In genomic region chr4:54852061-54852460, GRCh38 we compare ENCODE assay signal across 20 cellular contexts.
DNase-seq lines count a peak whose midpoint lies in the region; ATAC-seq and TF ChIP-seq lines count a peak whose summit lies in the region.
"Had no signal": no experiment of that assay in that cellular context is flagged by ENCODE, and none has a peak within 500 bp of the region (broad histone marks: within the 10 kb centered on the region; RNA-seq: fewer than 3 reads in every experiment).

No MANE protein-coding gene starts in this region.

- H3K36me3 ChIP-seq in lower lobe of right lung, result no peaks in the 10 kb centered on the region
- H3K36me3 ChIP-seq: BE2C had no signal

- no peaks in the 10 kb centered on the region for H3K4me1 ChIP-seq in lower lobe of right lung
- H3K4me1 ChIP-seq: BE2C had no signal

- no peak for TF ChIP-seq CTCF in lower lobe of right lung (IDR thresholded peaks at IDR 0.05)

- DNase-seq in AG20443 (ENCODE audit: low spot score) (peak; percentile 32), caudate nucleus (lab: John Stamatoyannopoulos, UW) (peak in 38 of 61 donors; percentile 1 to 48 (median 13)), substantia nigra (lab: John Stamatoyannopoulos, UW) (peak in 25 of 49 donors; percentile 1 to 53 (median 14)), D341Med (ENCODE audit: low spot score) (no peak), lower lobe of right lung (no peak), 8988T (no peak)
- DNase-seq: BE2C, DMS79, IMR-90, NCI-H1092 treated with DMSO at 0.1 percent for 48 hours, NCI-H1436 treated with DMSO at 0.1 percent for 48 hours, NCI-H2029, NCI-H2227 treated with DMSO at 0.1 percent for 48 hours, NCI-H524, NCI-H82, Right ventricle myocardium superior had no signal

- H3K9me3 ChIP-seq in lower lobe of right lung, result no peaks in the 10 kb centered on the region
- H3K9me3 ChIP-seq: BE2C had no signal

- H3K27me3 ChIP-seq in layer of hippocampus (ENCODE audit: control insufficient read depth, insufficient read depth, low read length) (no peaks in the 10 kb centered on the region), lower lobe of right lung (ENCODE audit: low read depth) (no peaks in the 10 kb centered on the region)
- H3K27me3 ChIP-seq: BE2C had no signal

- no peak overlapping the region for H3K4me3 ChIP-seq in lower lobe of right lung
- H3K4me3 ChIP-seq: SK-N-MC had no signal

- intact Hi-C loops in lower lobe of right lung (cut with DNase I), result no loop called here

- H3K27ac ChIP-seq in caudate nucleus (ENCODE audit: low read depth, low read length), result peak overlapping the region; percentile 82
- H3K27ac ChIP-seq in layer of hippocampus (ENCODE audit: low read depth, low read length), result peak overlapping the region; percentile 21
- peak overlapping the region; percentile 56 for H3K27ac ChIP-seq in substantia nigra (ENCODE audit: low read depth, low read length, poor library complexity, severe bottlenecking)
- H3K27ac ChIP-seq in lower lobe of right lung, result no peak overlapping the region
- H3K27ac ChIP-seq: KMS-11, SK-N-MC had no signal

- ATAC-seq in lower lobe of right lung, result no peak
- ATAC-seq: HCT116 had no signal

Comparison
In these comparisons a context has a peak if more than half of its experiments do, and no peak if none do; other contexts are left out.
1. DNase-seq: peak in AG20443 (single experiment), caudate nucleus (38 of 61) and substantia nigra (25 of 49); none in D341Med (single experiment), lower lobe of right lung (single experiment) and 8988T (single experiment).